1 cellular context compared by ENCODE assay signal in the genomic region with DNA sequence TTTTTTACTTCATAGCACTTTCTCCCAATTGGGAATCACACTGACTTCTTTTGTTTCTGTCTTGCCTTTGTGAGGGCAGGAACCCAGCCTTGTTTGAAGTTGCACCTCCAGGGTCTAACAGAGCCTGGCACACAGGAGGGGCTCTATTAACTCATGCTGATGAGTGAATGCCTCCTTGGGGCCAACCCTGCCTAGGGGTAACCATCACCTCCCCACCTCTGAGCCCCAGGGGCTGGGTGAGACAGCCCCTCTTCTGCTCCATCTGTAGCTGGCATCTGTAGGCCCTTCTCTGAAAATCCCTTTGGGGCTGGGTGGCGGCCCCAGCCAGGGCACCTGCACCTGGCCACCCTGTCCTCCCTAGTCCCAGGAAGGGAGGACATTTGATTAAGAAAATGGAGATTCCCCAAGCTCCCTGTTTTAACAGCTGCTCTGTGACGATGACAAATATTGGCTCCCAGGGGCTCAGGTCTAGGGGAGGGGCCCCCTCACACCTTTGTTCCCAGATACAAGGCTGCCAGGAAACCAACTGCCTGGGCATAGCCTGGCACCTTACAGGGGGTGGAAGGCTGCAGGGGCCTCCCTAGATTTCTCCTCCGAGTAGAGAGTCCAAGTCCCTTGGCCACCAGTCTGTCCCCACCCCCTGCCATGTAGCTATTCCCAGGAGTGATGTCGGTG.
TF ChIP-seq lines count a peak whose summit lies in the region.

No MANE protein-coding gene starts in this region.

TF ChIP-seq in HepG2, 621 proteins besides CTCF, POLR2A, EP300 and RAD21:
- TF ChIP-seq HNRNPL (IDR thresholded peaks at IDR 0.05; ENCODE audit: low read depth, low read length) (0 out of 2 replicates have a peak, but pooled peaks have one; percentile 23), KMT2B (CRISPR knock-in tag; IDR thresholded peaks at IDR 0.05) (no peak), PCBP1 (IDR thresholded peaks at IDR 0.05; ENCODE audit: borderline replicate concordance, low read depth, low read length) (no peak), NRL (CRISPR knock-in tag; IDR thresholded peaks at IDR 0.05; ENCODE audit: borderline replicate concordance) (no peak)
- TF ChIP-seq, protein P1, sequence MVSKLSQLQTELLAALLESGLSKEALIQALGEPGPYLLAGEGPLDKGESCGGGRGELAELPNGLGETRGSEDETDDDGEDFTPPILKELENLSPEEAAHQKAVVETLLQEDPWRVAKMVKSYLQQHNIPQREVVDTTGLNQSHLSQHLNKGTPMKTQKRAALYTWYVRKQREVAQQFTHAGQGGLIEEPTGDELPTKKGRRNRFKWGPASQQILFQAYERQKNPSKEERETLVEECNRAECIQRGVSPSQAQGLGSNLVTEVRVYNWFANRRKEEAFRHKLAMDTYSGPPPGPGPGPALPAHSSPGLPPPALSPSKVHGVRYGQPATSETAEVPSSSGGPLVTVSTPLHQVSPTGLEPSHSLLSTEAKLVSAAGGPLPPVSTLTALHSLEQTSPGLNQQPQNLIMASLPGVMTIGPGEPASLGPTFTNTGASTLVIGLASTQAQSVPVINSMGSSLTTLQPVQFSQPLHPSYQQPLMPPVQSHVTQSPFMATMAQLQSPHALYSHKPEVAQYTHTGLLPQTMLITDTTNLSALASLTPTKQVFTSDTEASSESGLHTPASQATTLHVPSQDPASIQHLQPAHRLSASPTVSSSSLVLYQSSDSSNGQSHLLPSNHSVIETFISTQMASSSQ (IDR thresholded peaks at IDR 0.05; ENCODE audit: low read depth), result 0 out of 2 replicates have a peak, but pooled peaks have one; percentile 5
- TF ChIP-seq, protein P1 (CRISPR knock-in tag; IDR thresholded peaks at IDR 0.05; ENCODE audit: borderline replicate concordance), result no peak
TF ChIP-seq in HepG2: peak in this region for 2.
